8 cellular contexts compared by ENCODE assay signal in the genomic region with DNA sequence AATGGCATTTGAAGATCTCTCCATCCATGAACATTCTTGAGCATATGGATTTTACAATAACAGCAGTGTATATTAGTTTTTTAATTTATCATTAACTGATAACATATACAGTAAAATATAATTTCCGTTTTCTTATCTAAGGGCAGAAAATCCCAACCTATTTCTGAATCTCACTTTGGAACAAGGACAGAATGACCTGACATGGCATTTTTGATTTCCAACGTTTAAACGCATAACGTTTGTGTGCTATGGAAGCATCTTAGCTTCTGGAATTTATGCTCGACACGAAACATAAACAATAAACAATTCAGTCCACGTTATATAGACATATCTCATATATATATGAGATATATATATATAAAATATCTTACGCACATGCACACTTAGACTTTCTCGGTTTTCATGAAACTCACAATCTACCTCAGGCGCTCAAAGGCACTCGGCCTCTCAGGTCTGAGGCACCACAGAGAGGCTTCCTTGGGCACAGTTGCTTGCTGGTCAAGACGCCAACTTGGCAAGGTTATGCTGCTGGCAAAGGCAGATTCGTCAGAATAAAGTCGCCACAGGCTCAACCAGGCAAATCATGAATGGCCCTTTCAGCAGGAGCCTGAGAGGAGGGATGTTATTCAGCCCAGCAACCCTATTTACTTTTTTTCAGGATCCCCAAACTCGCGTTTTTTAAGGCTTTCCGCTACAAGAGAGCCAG. TPM values are rescaled to one million over a fixed set of nuclear protein-coding genes. Genes with fewer than 3 reads are reported as not detected.
DNase-seq lines count a peak whose midpoint lies in the region; ATAC-seq, FAIRE-seq and TF ChIP-seq lines count a peak whose summit lies in the region.

No MANE protein-coding gene starts in this region.

- H3K27ac Mint-ChIP-seq in natural killer cell treated with Interleukin-12 subunit alpha and Interleukin-12 subunit beta and Interleukin-15 and Interleukin-18, amount 100 ng/mL, for 72 hours: no peak overlapping the region
- no peak overlapping the region for H3K27ac Mint-ChIP-seq in natural killer cell
- no peak overlapping the region for H3K27ac Mint-ChIP-seq in immature natural killer cell

- no peaks in the 10 kb centered on the region for H3K36me3 Mint-ChIP-seq in natural killer cell treated with Interleukin-12 subunit alpha and Interleukin-12 subunit beta and Interleukin-15 and Interleukin-18, amount 100 ng/mL, for 72 hours
- no peaks in the 10 kb centered on the region for H3K36me3 Mint-ChIP-seq in natural killer cell
- no peaks in the 10 kb centered on the region for H3K36me3 Mint-ChIP-seq in immature natural killer cell

- no peak for TF ChIP-seq RAD21 in GM12878 (IDR thresholded peaks at IDR 0.05; ENCODE audit: insufficient read depth, low read depth, low read length)

- no peak overlapping the region for H2AK5ac ChIP-seq in mesenchymal stem cell (ENCODE audit: low read length, severe bottlenecking)

- H4K8ac ChIP-seq in mesenchymal stem cell (ENCODE audit: low read length): no peak overlapping the region

- no peak overlapping the region for H4K91ac ChIP-seq in mesenchymal stem cell (ENCODE audit: low read length)

- H3K4me3 ChIP-seq in GM12878: no peak overlapping the region
- H3K4me3 ChIP-seq in mesenchymal stem cell (ENCODE audit: insufficient read depth in 1 of 2, low read depth in 1 of 2, low read length in 2 of 2): peak overlapping the region in 1 of 2 experiments; percentile 77
- H3K4me3 ChIP-seq in upper lobe of left lung: peak overlapping the region in 3 of 4 donors; percentile 49 to 56 (median 55)

- H3K18ac ChIP-seq in mesenchymal stem cell (ENCODE audit: low read depth in 1 of 2, low read length in 2 of 2): no peak overlapping the region

- H3K27me3 Mint-ChIP-seq in natural killer cell treated with Interleukin-12 subunit alpha and Interleukin-12 subunit beta and Interleukin-15 and Interleukin-18, amount 100 ng/mL, for 72 hours: peaks cover 16 to 18% of the 10 kb centered on the region in 2 donors
- H3K27me3 Mint-ChIP-seq in natural killer cell (ENCODE audit: low read depth in 2 of 2): peaks cover 22 to 28% of the 10 kb centered on the region in 2 donors
- H3K27me3 Mint-ChIP-seq in immature natural killer cell (ENCODE audit: low read depth in 3 of 3): peaks cover 1 to 16% (median 7%) of the 10 kb centered on the region in 3 donors

- H3K4me1 Mint-ChIP-seq in natural killer cell treated with Interleukin-12 subunit alpha and Interleukin-12 subunit beta and Interleukin-15 and Interleukin-18, amount 100 ng/mL, for 72 hours (ENCODE audit: low read depth in 2 of 2): peaks cover 2 to 4% of the 10 kb centered on the region in 2 donors
- H3K4me1 Mint-ChIP-seq in natural killer cell (peaks cover 0 to 7% of the 10 kb centered on the region in 2 donors), immature natural killer cell (no peaks in the 10 kb centered on the region)

- RAD21 ChIA-PET in GM12878 (lab: Charles Lee; ENCODE audit: unreplicated experiment): no interaction called here

- CTCF ChIA-PET in GM12878 (lab: Yijun Ruan, JAX): interaction anchor here (0.7 kb wide), 1 partner anchor 148 kb away, joined by 3 read pairs; no protein-coding TSS in a partner anchor

- H3K4ac ChIP-seq in mesenchymal stem cell (ENCODE audit: low read depth in 1 of 2, low read length in 2 of 2): no peak overlapping the region

- H2BK120ac ChIP-seq in mesenchymal stem cell (ENCODE audit: low read depth, low read length): no peak overlapping the region

- H3K9me3 ChIP-seq in GM12878 (replicated peaks; ENCODE audit: control insufficient read depth, insufficient read depth, low read length) (no peaks in the 10 kb centered on the region; the same call in 2 of the 3 replicates), mesenchymal stem cell (ENCODE audit: control insufficient read depth, low read length) (no peaks in the 10 kb centered on the region), upper lobe of left lung (no peaks in the 10 kb centered on the region)

- no peak for DNase-seq in natural killer cell treated with Interleukin-12 subunit alpha and Interleukin-12 subunit beta and Interleukin-15 and Interleukin-18, amount 100 ng/mL, for 72 hours (ENCODE audit: low spot score)
- no peak for DNase-seq in natural killer cell
- DNase-seq in GM12878 (ENCODE audit: low read depth, low spot score): no peak
- DNase-seq in mesenchymal stem cell: no peak
- no peak for DNase-seq in upper lobe of left lung
- no peak for DNase-seq in kidney glomerular epithelial cell (lab: John Stamatoyannopoulos, UW)
- no peak for DNase-seq in immature natural killer cell

- H3K9me3 Mint-ChIP-seq in natural killer cell treated with Interleukin-12 subunit alpha and Interleukin-12 subunit beta and Interleukin-15 and Interleukin-18, amount 100 ng/mL, for 72 hours: peaks cover 3% of the 10 kb centered on the region
- H3K9me3 Mint-ChIP-seq in natural killer cell: peaks cover 0 to 3% of the 10 kb centered on the region in 2 donors
- peaks cover 0 to 8% (median under 1%) of the 10 kb centered on the region in 6 donors for H3K9me3 Mint-ChIP-seq in immature natural killer cell

- H2BK5ac ChIP-seq in mesenchymal stem cell (ENCODE audit: low read depth, low read length, poor library complexity, severe bottlenecking): no peak overlapping the region

- ATAC-seq in natural killer cell treated with Interleukin-12 subunit alpha and Interleukin-12 subunit beta and Interleukin-15 and Interleukin-18, amount 100 ng/mL, for 72 hours: no peak
- ATAC-seq in natural killer cell: no peak
- ATAC-seq in GM12878: no peak
- no peak for ATAC-seq in upper lobe of left lung (ENCODE audit: low FRiP score in 2 of 2)
- no peak for ATAC-seq in GM19452 (IDR thresholded peaks at IDR 0.05; ENCODE audit: unreplicated experiment)

- in situ Hi-C loops in GM12878 (cut with MboI): no loop called here

- TF ChIP-seq CTCF in natural killer cell (IDR thresholded peaks at IDR 0.05) (no peak), GM12878 (IDR thresholded peaks at IDR 0.05 in 2 of 3, conservative IDR thresholded peaks at IDR 0.05 in 1 of 3; ENCODE audit: control insufficient read depth in 2 of 3, extremely low read depth in 1 of 3, insufficient read depth in 1 of 3, low read depth in 3 of 3, low read length in 3 of 3) (no peak), upper lobe of left lung (IDR thresholded peaks at IDR 0.05) (no peak)

- intact Hi-C loops in natural killer cell (cut with micrococcal nuclease): no loop called here
- intact Hi-C loops in GM12878 (cut with micrococcal nuclease; ENCODE audit: unreplicated experiment): no loop called here

- no TSS peak for BruUV-seq in GM12878 (replicated peaks; lab: Mats Ljungman, UMichigan)

- TF ChIP-seq POLR2A in GM12878 (IDR thresholded peaks at IDR 0.05; ENCODE audit: low read depth, low read length) (no peak), upper lobe of left lung (IDR thresholded peaks at IDR 0.05) (no peak)

- H3K27me3 ChIP-seq in GM12878 (replicated peaks in 1 of 2; ENCODE audit: control insufficient read depth in 2 of 2, insufficient read depth in 2 of 2, low read length in 1 of 2): peaks cover 4 to 21% of the 10 kb centered on the region in 2 experiments
- H3K27me3 ChIP-seq in mesenchymal stem cell (ENCODE audit: control insufficient read depth in 1 of 2, insufficient read depth in 1 of 2, low read length in 2 of 2): peaks cover 0 to 76% of the 10 kb centered on the region in 2 experiments
- H3K27me3 ChIP-seq in upper lobe of left lung: peaks cover 0 to 17% (median 4%) of the 10 kb centered on the region in 4 donors

- H2BK15ac ChIP-seq in mesenchymal stem cell (ENCODE audit: low read depth, poor library complexity, severe bottlenecking): no peak overlapping the region

- H3K14ac ChIP-seq in mesenchymal stem cell (ENCODE audit: low read length in 2 of 2): no peak overlapping the region

- H2AFZ ChIP-seq in GM12878 (ENCODE audit: control insufficient read depth, low read depth, low read length) (no peak overlapping the region), mesenchymal stem cell (ENCODE audit: low read depth, low read length) (no peak overlapping the region)

- peak overlapping the region; percentile 31 for H3K4me3 Mint-ChIP-seq in natural killer cell treated with Interleukin-12 subunit alpha and Interleukin-12 subunit beta and Interleukin-15 and Interleukin-18, amount 100 ng/mL, for 72 hours
- H3K4me3 Mint-ChIP-seq in natural killer cell (no peak overlapping the region), immature natural killer cell (peak overlapping the region in 1 of 5 donors; percentile 62)

- no peak overlapping the region for H3K27ac ChIP-seq in GM12878 (ENCODE audit: control insufficient read depth, insufficient read depth)
- no peak overlapping the region for H3K27ac ChIP-seq in mesenchymal stem cell (ENCODE audit: low read length, poor library complexity, severe bottlenecking)
- H3K27ac ChIP-seq in upper lobe of left lung: no peak overlapping the region

- H3K79me1 ChIP-seq in mesenchymal stem cell (replicated peaks; ENCODE audit: low read length, poor library complexity, severe bottlenecking): peaks cover 2% of the 10 kb centered on the region

- no peak overlapping the region for H3K9ac ChIP-seq in GM12878 (ENCODE audit: control insufficient read depth, insufficient read depth, low read length)
- no peak overlapping the region for H3K9ac ChIP-seq in mesenchymal stem cell (ENCODE audit: low read length)

- no peaks in the 10 kb centered on the region for H4K20me1 ChIP-seq in GM12878 (ENCODE audit: control insufficient read depth, insufficient read depth)

- 51% methylated on average over 17 of the region's 17 CpGs for WGBS in GM12878 (ENCODE audit: insufficient coverage, insufficient replicate concordance, low lambda C conversion rate, missing lambda C conversion rate)
- 59% methylated on average over 14 of the region's 17 CpGs for WGBS in mesenchymal stem cell
- WGBS in upper lobe of left lung, 2 donors: 52 to 55% methylated on average over 17 of the region's 17 CpGs

- FAIRE-seq in GM12878 (lab: Jason Lieb, UNC): no peak

- TF ChIP-seq EP300 in GM12878 (IDR thresholded peaks at IDR 0.05; ENCODE audit: borderline replicate concordance in 1 of 2, control insufficient read depth in 1 of 2, low read depth in 2 of 2, low read length in 2 of 2): no peak
- TF ChIP-seq EP300 in upper lobe of left lung (IDR thresholded peaks at IDR 0.05): no peak

- H3K23ac ChIP-seq in mesenchymal stem cell (ENCODE audit: low read length in 2 of 2): no peak overlapping the region

- peaks cover 39% of the 10 kb centered on the region for H3K4me1 ChIP-seq in GM12878 (ENCODE audit: control insufficient read depth, insufficient read depth, low read length)
- peaks cover 8% of the 10 kb centered on the region for H3K4me1 ChIP-seq in mesenchymal stem cell (ENCODE audit: control insufficient read depth, insufficient read depth, low read depth, low read length)
- peaks cover 14 to 23% (median 17%) of the 10 kb centered on the region in 4 donors for H3K4me1 ChIP-seq in upper lobe of left lung

- no peaks in the 10 kb centered on the region for H3K79me2 ChIP-seq in GM12878 (ENCODE audit: control insufficient read depth, insufficient read depth, low read length)

- H3K36me3 ChIP-seq in GM12878 (ENCODE audit: control insufficient read depth in 2 of 2, insufficient read depth in 2 of 2, low read length in 1 of 2): no peaks in the 10 kb centered on the region
- H3K36me3 ChIP-seq in mesenchymal stem cell (ENCODE audit: control insufficient read depth in 1 of 2, insufficient read depth in 2 of 2, low read depth in 1 of 2, low read length in 2 of 2): no peaks in the 10 kb centered on the region
- H3K36me3 ChIP-seq in upper lobe of left lung: no peaks in the 10 kb centered on the region

- H3K4me2 ChIP-seq in GM12878 (ENCODE audit: control insufficient read depth, insufficient read depth): peak overlapping the region; percentile 90
- H3K4me2 ChIP-seq in mesenchymal stem cell (ENCODE audit: low read length, poor library complexity, severe bottlenecking): peak overlapping the region; percentile 97

- POLR2A ChIA-PET in GM12878 (lab: Charles Lee): no interaction called here

- SMC1A ChIA-PET in GM12878 (lab: Charles Lee; ENCODE audit: uncharacterized antibody, unreplicated experiment): interaction anchor here (0.7 kb wide), 1 partner anchor 9 kb away, joined by 3 read pairs; no protein-coding TSS in a partner anchor

- H2BK12ac ChIP-seq in mesenchymal stem cell (ENCODE audit: low read length in 2 of 2): no peak overlapping the region

RNA-seq across cellular contexts. Expression of gene UGT8, which starts 1.0 kb away (rescaled TPM):
- total RNA-seq in natural killer cell treated with Interleukin-12 subunit alpha and Interleukin-12 subunit beta and Interleukin-15 and Interleukin-18, amount 100 ng/mL, for 72 hours: not detected
- total RNA-seq in natural killer cell (under 1 TPM in 2 of 3 donors, not detected in 1; 0.16 to 0.25 TPM), GM12878 (2014; rRNA removed) (0.40 and 1.4 TPM in 2 replicates), GM12878 (2014; rRNA removed; fragmentation: Illumina TruSeq; extraction: Trizol) (0.69 and 1.1 TPM in 2 replicates), GM12878 (2021) (0.43 and 0.82 TPM in 2 replicates), upper lobe of left lung (1 to 10 TPM in 5 of 6 donors, under 1 TPM in 1; 0.67 to 2.0 (median 1.5) TPM)
- 0.98 and 1.7 TPM in 2 replicates for total RNA-seq in GM12878 (2013; cell fraction: nucleolus; rRNA removed)
- polyA plus RNA-seq in GM12878 (2011; ENCODE audit: low read depth): 0.38 TPM
- polyA plus RNA-seq in GM12878 (2011; rRNA removed) (0.10 and 0.16 TPM in 2 replicates), GM12878 (2014; fragmentation: Illumina TruSeq; extraction: Trizol) (0.52 and 0.73 TPM in 2 replicates), GM12878 (2014; fragmentation: Nextera tagmentation; extraction: Ambion mirVana) (under 1 TPM; 0.29 to 0.74 TPM), GM12878 (2014; rRNA removed) (0.41 and 0.47 TPM in 2 replicates), GM12878 (2016; fragmentation: Nextera tagmentation; extraction: Ambion mirVana) (under 1 TPM; 0.31 to 0.50 TPM), immature natural killer cell (not detected)
- 0.03 and 0.07 TPM in 2 replicates for polyA plus RNA-seq in GM12878 (2011; cell fraction: cytosol; rRNA removed)
- 0.06 and 0.12 TPM in 2 replicates for polyA plus RNA-seq in GM12878 (2011; cell fraction: nucleus; rRNA removed)
- polyA plus RNA-seq in GM12878 (2012): 0.42 and 0.52 TPM in 2 replicates
- 0.26 and 1.0 TPM in 2 replicates for polyA minus RNA-seq in GM12878 (2011; rRNA and poly(A)+ RNA removed)
- polyA minus RNA-seq in GM12878 (2011; cell fraction: cytosol; rRNA and poly(A)+ RNA removed): not detected in 2 replicates
- 0.48 and 0.97 TPM in 2 replicates for polyA minus RNA-seq in GM12878 (2011; cell fraction: nucleus; rRNA and poly(A)+ RNA removed)
- polyA plus RNA-seq in mesenchymal stem cell (2013, experiment 1 of 2): 0.01 TPM
- polyA plus RNA-seq in mesenchymal stem cell (2013, experiment 2 of 2): not detected
